Comparison of ENCODE assay signal across 1 cellular context in the genomic region with DNA sequence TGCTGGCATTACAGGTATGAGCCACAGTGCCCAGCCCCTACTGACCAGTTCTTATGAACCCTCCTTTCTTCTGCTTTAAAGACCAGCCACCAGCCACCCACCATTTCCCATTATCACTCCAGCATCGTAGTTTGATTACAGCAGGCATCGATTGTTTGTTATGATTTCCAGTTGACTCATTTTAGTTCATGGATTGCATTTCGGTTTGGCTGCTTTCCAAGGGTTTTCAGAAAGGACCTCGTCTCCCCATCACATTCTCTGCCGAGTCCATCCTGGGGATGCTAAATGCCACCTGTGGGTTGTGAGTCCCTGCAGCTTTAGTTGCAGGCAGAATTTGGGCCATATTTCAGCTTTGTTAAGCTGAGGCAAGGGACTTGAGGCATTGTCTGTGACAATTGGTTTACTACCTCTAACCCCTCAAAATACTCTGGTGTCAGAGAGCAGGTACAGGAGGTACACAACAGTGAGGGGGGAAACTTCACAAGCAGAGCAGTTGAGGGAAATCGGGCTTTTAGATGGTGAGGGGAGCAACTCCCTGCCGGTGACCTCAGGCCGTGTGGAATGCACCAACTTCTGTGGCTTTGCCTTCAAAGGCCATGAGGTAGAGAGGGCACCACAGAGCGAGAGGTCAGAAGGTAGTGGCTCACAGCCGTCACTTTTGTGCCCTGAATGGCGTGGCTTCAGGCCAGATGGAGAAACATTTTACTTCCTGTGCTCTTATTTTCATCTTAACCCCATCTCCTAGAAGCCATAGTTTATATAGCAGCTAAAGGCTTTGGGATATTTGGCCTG.
A peak's percentile ranks its signal among the peaks of the same experiment; 100 is the strongest.
TF ChIP-seq lines count a peak whose summit lies in the region.

No MANE protein-coding gene starts in this region.

TF ChIP-seq in HEK293, 187 proteins besides CTCF, POLR2A, EP300 and RAD21 (continued from another document and continues in another):
- TF ChIP-seq, protein P1, sequence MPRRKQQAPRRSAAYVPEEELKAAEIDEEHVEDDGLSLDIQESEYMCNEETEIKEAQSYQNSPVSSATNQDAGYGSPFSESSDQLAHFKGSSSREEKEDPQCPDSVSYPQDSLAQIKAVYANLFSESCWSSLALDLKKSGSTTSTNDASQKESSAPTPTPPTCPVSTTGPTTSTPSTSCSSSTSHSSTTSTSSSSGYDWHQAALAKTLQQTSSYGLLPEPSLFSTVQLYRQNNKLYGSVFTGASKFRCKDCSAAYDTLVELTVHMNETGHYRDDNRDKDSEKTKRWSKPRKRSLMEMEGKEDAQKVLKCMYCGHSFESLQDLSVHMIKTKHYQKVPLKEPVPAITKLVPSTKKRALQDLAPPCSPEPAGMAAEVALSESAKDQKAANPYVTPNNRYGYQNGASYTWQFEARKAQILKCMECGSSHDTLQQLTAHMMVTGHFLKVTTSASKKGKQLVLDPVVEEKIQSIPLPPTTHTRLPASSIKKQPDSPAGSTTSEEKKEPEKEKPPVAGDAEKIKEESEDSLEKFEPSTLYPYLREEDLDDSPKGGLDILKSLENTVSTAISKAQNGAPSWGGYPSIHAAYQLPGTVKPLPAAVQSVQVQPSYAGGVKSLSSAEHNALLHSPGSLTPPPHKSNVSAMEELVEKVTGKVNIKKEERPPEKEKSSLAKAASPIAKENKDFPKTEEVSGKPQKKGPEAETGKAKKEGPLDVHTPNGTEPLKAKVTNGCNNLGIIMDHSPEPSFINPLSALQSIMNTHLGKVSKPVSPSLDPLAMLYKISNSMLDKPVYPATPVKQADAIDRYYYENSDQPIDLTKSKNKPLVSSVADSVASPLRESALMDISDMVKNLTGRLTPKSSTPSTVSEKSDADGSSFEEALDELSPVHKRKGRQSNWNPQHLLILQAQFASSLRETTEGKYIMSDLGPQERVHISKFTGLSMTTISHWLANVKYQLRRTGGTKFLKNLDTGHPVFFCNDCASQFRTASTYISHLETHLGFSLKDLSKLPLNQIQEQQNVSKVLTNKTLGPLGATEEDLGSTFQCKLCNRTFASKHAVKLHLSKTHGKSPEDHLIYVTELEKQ (tag by site-specific recombination; IDR thresholded peaks at IDR 0.05; ENCODE audit: borderline replicate concordance): no peak
- TF ChIP-seq ZNF776 (tag by site-specific recombination; IDR thresholded peaks at IDR 0.05; ENCODE audit: borderline replicate concordance) (0 out of 2 replicates have a peak, but pooled peaks have one; percentile 7), ZNF560 (tag by site-specific recombination; IDR thresholded peaks at IDR 0.05; ENCODE audit: borderline replicate concordance) (no peak), GLIS2 (tag by site-specific recombination; IDR thresholded peaks at IDR 0.05) (no peak), ZNF239 (tag by site-specific recombination; IDR thresholded peaks at IDR 0.05) (no peak), ZNF175 (tag by site-specific recombination; IDR thresholded peaks at IDR 0.05) (no peak), ZNF544 (tag by site-specific recombination; IDR thresholded peaks at IDR 0.05) (no peak), SCRT2 (tag by site-specific recombination; IDR thresholded peaks at IDR 0.05) (peak; percentile 84), SALL2 (tag by site-specific recombination; IDR thresholded peaks at IDR 0.05; ENCODE audit: borderline replicate concordance) (no peak), EGR2 (tag by site-specific recombination; IDR thresholded peaks at IDR 0.05; ENCODE audit: low read depth) (peak; percentile 39), ZFP37 (tag by site-specific recombination; IDR thresholded peaks at IDR 0.05) (no peak), ZNF157 (tag by site-specific recombination; IDR thresholded peaks at IDR 0.05) (no peak), ZNF530 (tag by site-specific recombination; IDR thresholded peaks at IDR 0.05; ENCODE audit: low read depth) (no peak), ZNF366 (tag by site-specific recombination; conservative IDR thresholded peaks at IDR 0.05) (no peak), ZXDB (tag by site-specific recombination; IDR thresholded peaks at IDR 0.05) (no peak), ZNF202 (tag by site-specific recombination; IDR thresholded peaks at IDR 0.05; ENCODE audit: borderline replicate concordance) (no peak), ZFHX2 (tag by site-specific recombination; conservative IDR thresholded peaks at IDR 0.05) (peak; percentile 52), ZNF785 (tag by site-specific recombination; IDR thresholded peaks at IDR 0.05) (no peak), KLF8 (tag by site-specific recombination; IDR thresholded peaks at IDR 0.05) (no peak), ZNF324 (tag by site-specific recombination; IDR thresholded peaks at IDR 0.05) (no peak), ZNF184 (tag by site-specific recombination; IDR thresholded peaks at IDR 0.05) (no peak), ZBTB21 (tag by site-specific recombination; IDR thresholded peaks at IDR 0.05) (no peak), ZNF426 (tag by site-specific recombination; IDR thresholded peaks at IDR 0.05) (no peak), MZF1 (tag by site-specific recombination; IDR thresholded peaks at IDR 0.05; ENCODE audit: borderline replicate concordance) (no peak), ZIC2 (tag by site-specific recombination; IDR thresholded peaks at IDR 0.05) (peak; percentile 34; the same call in 1 of the 2 replicates), ZNF830 (tag by site-specific recombination; IDR thresholded peaks at IDR 0.05; ENCODE audit: low read depth) (no peak), RBAK (tag by site-specific recombination; IDR thresholded peaks at IDR 0.05) (no peak), GLI4 (tag by site-specific recombination; IDR thresholded peaks at IDR 0.05) (no peak), SCRT1 (tag by site-specific recombination; IDR thresholded peaks at IDR 0.05; ENCODE audit: borderline replicate concordance) (0 out of 2 replicates have a peak, but pooled peaks have one; percentile 8), ZNF138 (tag by site-specific recombination; IDR thresholded peaks at IDR 0.05; ENCODE audit: borderline replicate concordance) (no peak), ZBTB17 (tag by site-specific recombination; IDR thresholded peaks at IDR 0.05) (peak; percentile 96), GFI1B (tag by site-specific recombination; IDR thresholded peaks at IDR 0.05) (no peak)
- TF ChIP-seq, protein P2, sequence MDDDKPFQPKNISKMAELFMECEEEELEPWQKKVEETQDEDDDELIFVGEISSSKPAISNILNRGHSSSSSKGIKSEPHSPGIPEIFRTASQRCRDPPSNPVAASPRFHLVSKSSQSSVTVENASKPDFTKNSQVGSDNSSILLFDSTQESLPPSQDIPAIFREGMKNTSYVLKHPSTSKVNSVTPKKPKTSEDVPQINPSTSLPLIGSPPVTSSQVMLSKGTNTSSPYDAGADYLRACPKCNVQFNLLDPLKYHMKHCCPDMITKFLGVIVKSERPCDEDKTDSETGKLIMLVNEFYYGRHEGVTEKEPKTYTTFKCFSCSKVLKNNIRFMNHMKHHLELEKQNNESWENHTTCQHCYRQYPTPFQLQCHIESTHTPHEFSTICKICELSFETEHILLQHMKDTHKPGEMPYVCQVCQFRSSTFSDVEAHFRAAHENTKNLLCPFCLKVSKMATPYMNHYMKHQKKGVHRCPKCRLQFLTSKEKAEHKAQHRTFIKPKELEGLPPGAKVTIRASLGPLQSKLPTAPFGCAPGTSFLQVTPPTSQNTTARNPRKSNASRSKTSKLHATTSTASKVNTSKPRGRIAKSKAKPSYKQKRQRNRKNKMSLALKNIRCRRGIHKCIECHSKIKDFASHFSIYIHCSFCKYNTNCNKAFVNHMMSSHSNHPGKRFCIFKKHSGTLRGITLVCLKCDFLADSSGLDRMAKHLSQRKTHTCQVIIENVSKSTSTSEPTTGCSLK (tag by site-specific recombination; IDR thresholded peaks at IDR 0.05): no peak
- TF ChIP-seq, protein P3, sequence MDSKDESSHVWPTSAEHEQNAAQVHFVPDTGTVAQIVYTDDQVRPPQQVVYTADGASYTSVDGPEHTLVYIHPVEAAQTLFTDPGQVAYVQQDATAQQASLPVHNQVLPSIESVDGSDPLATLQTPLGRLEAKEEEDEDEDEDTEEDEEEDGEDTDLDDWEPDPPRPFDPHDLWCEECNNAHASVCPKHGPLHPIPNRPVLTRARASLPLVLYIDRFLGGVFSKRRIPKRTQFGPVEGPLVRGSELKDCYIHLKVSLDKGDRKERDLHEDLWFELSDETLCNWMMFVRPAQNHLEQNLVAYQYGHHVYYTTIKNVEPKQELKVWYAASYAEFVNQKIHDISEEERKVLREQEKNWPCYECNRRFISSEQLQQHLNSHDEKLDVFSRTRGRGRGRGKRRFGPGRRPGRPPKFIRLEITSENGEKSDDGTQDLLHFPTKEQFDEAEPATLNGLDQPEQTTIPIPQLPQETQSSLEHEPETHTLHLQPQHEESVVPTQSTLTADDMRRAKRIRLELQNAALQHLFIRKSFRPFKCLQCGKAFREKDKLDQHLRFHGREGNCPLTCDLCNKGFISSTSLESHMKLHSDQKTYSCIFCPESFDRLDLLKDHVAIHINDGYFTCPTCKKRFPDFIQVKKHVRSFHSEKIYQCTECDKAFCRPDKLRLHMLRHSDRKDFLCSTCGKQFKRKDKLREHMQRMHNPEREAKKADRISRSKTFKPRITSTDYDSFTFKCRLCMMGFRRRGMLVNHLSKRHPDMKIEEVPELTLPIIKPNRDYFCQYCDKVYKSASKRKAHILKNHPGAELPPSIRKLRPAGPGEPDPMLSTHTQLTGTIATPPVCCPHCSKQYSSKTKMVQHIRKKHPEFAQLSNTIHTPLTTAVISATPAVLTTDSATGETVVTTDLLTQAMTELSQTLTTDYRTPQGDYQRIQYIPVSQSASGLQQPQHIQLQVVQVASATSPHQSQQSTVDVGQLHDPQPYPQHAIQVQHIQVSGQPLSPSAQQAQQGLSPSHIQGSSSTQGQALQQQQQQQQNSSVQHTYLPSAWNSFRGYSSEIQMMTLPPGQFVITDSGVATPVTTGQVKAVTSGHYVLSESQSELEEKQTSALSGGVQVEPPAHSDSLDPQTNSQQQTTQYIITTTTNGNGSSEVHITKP (tag by site-specific recombination; IDR thresholded peaks at IDR 0.05): no peak
- TF ChIP-seq, protein P4, sequence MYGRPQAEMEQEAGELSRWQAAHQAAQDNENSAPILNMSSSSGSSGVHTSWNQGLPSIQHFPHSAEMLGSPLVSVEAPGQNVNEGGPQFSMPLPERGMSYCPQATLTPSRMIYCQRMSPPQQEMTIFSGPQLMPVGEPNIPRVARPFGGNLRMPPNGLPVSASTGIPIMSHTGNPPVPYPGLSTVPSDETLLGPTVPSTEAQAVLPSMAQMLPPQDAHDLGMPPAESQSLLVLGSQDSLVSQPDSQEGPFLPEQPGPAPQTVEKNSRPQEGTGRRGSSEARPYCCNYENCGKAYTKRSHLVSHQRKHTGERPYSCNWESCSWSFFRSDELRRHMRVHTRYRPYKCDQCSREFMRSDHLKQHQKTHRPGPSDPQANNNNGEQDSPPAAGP (tag by site-specific recombination; IDR thresholded peaks at IDR 0.05): no peak
- TF ChIP-seq, protein P5, sequence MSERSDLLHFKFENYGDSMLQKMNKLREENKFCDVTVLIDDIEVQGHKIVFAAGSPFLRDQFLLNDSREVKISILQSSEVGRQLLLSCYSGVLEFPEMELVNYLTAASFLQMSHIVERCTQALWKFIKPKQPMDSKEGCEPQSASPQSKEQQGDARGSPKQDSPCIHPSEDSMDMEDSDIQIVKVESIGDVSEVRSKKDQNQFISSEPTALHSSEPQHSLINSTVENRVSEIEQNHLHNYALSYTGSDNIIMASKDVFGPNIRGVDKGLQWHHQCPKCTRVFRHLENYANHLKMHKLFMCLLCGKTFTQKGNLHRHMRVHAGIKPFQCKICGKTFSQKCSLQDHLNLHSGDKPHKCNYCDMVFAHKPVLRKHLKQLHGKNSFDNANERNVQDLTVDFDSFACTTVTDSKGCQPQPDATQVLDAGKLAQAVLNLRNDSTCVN (tag by site-specific recombination; optimal IDR thresholded peaks at IDR 0.05): no peak
- TF ChIP-seq, protein P6, sequence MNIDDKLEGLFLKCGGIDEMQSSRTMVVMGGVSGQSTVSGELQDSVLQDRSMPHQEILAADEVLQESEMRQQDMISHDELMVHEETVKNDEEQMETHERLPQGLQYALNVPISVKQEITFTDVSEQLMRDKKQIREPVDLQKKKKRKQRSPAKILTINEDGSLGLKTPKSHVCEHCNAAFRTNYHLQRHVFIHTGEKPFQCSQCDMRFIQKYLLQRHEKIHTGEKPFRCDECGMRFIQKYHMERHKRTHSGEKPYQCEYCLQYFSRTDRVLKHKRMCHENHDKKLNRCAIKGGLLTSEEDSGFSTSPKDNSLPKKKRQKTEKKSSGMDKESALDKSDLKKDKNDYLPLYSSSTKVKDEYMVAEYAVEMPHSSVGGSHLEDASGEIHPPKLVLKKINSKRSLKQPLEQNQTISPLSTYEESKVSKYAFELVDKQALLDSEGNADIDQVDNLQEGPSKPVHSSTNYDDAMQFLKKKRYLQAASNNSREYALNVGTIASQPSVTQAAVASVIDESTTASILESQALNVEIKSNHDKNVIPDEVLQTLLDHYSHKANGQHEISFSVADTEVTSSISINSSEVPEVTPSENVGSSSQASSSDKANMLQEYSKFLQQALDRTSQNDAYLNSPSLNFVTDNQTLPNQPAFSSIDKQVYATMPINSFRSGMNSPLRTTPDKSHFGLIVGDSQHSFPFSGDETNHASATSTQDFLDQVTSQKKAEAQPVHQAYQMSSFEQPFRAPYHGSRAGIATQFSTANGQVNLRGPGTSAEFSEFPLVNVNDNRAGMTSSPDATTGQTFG (tag by site-specific recombination; IDR thresholded peaks at IDR 0.05; ENCODE audit: borderline replicate concordance): no peak
- TF ChIP-seq, protein P7, sequence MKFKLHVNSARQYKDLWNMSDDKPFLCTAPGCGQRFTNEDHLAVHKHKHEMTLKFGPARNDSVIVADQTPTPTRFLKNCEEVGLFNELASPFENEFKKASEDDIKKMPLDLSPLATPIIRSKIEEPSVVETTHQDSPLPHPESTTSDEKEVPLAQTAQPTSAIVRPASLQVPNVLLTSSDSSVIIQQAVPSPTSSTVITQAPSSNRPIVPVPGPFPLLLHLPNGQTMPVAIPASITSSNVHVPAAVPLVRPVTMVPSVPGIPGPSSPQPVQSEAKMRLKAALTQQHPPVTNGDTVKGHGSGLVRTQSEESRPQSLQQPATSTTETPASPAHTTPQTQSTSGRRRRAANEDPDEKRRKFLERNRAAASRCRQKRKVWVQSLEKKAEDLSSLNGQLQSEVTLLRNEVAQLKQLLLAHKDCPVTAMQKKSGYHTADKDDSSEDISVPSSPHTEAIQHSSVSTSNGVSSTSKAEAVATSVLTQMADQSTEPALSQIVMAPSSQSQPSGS (tag by site-specific recombination; IDR thresholded peaks at IDR 0.05; ENCODE audit: low read depth): no peak
- TF ChIP-seq, protein P8, sequence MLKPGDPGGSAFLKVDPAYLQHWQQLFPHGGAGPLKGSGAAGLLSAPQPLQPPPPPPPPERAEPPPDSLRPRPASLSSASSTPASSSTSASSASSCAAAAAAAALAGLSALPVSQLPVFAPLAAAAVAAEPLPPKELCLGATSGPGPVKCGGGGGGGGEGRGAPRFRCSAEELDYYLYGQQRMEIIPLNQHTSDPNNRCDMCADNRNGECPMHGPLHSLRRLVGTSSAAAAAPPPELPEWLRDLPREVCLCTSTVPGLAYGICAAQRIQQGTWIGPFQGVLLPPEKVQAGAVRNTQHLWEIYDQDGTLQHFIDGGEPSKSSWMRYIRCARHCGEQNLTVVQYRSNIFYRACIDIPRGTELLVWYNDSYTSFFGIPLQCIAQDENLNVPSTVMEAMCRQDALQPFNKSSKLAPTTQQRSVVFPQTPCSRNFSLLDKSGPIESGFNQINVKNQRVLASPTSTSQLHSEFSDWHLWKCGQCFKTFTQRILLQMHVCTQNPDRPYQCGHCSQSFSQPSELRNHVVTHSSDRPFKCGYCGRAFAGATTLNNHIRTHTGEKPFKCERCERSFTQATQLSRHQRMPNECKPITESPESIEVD (tag by site-specific recombination; IDR thresholded peaks at IDR 0.05): no peak
